Comparison of ENCODE assay signal across 8 cellular contexts in the genomic region with DNA sequence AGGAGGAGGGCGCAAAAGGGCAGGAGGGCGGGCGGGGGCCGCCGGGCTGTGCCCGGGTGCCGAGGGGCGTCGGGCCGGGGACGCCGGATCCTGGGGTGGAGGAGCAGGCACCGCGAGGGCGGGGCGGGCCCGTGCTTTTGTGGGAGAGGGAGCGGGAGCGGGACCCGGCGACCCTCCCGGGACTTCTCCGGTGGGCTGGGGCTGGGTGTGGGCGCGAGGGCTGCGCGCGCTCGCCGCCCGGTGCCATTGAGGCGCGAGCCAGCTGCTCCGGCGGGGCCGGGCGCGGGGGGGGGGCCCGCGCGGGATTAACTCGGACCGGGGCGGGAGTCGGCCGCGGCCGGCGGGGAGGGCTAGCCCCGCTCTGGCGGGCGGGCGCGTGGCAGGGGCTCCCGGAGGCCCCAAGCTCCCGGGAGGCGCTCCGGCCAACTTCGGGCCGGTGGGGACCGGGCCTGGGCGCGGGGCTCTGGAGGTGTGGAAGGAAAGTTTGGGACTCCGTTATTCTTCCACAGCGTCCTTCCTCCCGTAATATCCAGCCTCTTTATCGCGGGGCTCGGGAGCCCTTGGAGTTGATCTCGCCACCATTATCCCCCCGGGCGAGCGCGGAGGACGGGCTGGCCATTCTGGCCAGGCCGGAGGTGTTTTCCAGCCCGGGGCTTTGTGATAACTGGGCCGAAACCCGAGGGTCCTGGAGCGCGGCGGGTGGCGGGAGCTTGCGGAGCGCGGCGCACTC. TPM values are rescaled to one million over a fixed set of nuclear protein-coding genes. Genes with fewer than 3 reads are reported as not detected.
DNase-seq lines count a peak whose midpoint lies in the region; ATAC-seq and TF ChIP-seq lines count a peak whose summit lies in the region.

No MANE protein-coding gene starts in this region.

- no peak for TF ChIP-seq EP300 in SK-N-SH (IDR thresholded peaks at IDR 0.05; ENCODE audit: borderline replicate concordance in 1 of 2, low read depth in 1 of 2, low read length in 1 of 2)

- H3K4me1 ChIP-seq in SK-N-SH (ENCODE audit: control insufficient read depth in 1 of 2, insufficient read depth in 2 of 2, low read depth in 1 of 2, low read length in 1 of 2) (no peaks in the 10 kb centered on the region), mammary epithelial cell (ENCODE audit: insufficient read depth, low read length) (no peaks in the 10 kb centered on the region), thyroid gland (peaks cover 6 to 22% of the 10 kb centered on the region in 2 donors)

- peaks cover 75% of the 10 kb centered on the region for H3K27me3 ChIP-seq in SK-N-SH (ENCODE audit: insufficient read depth)
- H3K27me3 ChIP-seq in mammary epithelial cell (ENCODE audit: insufficient read depth, low read length): peaks cover 24% of the 10 kb centered on the region
- no peaks in the 10 kb centered on the region for H3K27me3 ChIP-seq in thyroid gland

- H3K9ac ChIP-seq in SK-N-SH: no peak overlapping the region
- H3K9ac ChIP-seq in mammary epithelial cell (ENCODE audit: insufficient read depth, low read length): no peak overlapping the region

- H3K79me2 ChIP-seq in SK-N-SH (ENCODE audit: insufficient read depth) (no peaks in the 10 kb centered on the region), mammary epithelial cell (ENCODE audit: insufficient read depth, low read length) (no peaks in the 10 kb centered on the region)

- CTCF ChIA-PET in SK-N-SH (lab: Yijun Ruan, JAX): interaction anchor here (1.2 to 1.3 kb wide), 2 partner anchors 197 to 199 kb away, joined by 3 to 4 read pairs; no protein-coding TSS in a partner anchor
- CTCF ChIA-PET in mammary epithelial cell (lab: Charles Lee; ENCODE audit: low non-redundant PET): no interaction called here

- H3F3A ChIP-seq in SK-N-SH (replicated peaks; ENCODE audit: insufficient read depth): peaks cover 4% of the 10 kb centered on the region

- ATAC-seq in SK-N-SH treated with all-trans-retinoic acid at 6 μM for 48 hours (no peak), GM19324 (IDR thresholded peaks at IDR 0.05; ENCODE audit: low FRiP score, unreplicated experiment) (no peak), GM18867 (IDR thresholded peaks at IDR 0.05; ENCODE audit: unreplicated experiment) (no peak)

- no peaks in the 10 kb centered on the region for H3K36me3 ChIP-seq in SK-N-SH (replicated peaks in 1 of 2; ENCODE audit: control insufficient read depth in 1 of 2, insufficient read depth in 2 of 2, low read length in 1 of 2)
- H3K36me3 ChIP-seq in mammary epithelial cell (ENCODE audit: insufficient read depth, low read length): no peaks in the 10 kb centered on the region
- no peaks in the 10 kb centered on the region for H3K36me3 ChIP-seq in thyroid gland

- H3K4me2 ChIP-seq in SK-N-SH (no peak overlapping the region), mammary epithelial cell (ENCODE audit: insufficient read depth, low read depth, low read length) (peak overlapping the region; percentile 54)

- no peak overlapping the region for H3K27ac ChIP-seq in SK-N-SH (ENCODE audit: low read depth in 2 of 2, low read length in 1 of 2)
- no peak overlapping the region for H3K27ac ChIP-seq in mammary epithelial cell (ENCODE audit: insufficient read depth, low read depth, low read length)
- peak overlapping the region in 1 of 3 donors; percentile 49 for H3K27ac ChIP-seq in thyroid gland

- intact Hi-C loops in mammary epithelial cell (cut with micrococcal nuclease): no loop called here
- intact Hi-C loops in lower leg skin (cut with DNase I; ENCODE audit: low total_unique reads): no loop called here
- intact Hi-C loops in thyroid gland (cut with DNase I): no loop called here

- no peak for TF ChIP-seq CTCF in SK-N-SH (IDR thresholded peaks at IDR 0.05)
- TF ChIP-seq CTCF in mammary epithelial cell (conservative IDR thresholded peaks at IDR 0.05 in 1 of 2, IDR thresholded peaks at IDR 0.05 in 1 of 2; ENCODE audit: extremely low read depth in 1 of 2, insufficient read depth in 1 of 2, low read depth in 1 of 2, low read length in 2 of 2): no peak
- TF ChIP-seq CTCF in lower leg skin (IDR thresholded peaks at IDR 0.05): no peak
- TF ChIP-seq CTCF in thyroid gland (IDR thresholded peaks at IDR 0.05): no peak

- H4K20me1 ChIP-seq in SK-N-SH (ENCODE audit: insufficient read depth): no peaks in the 10 kb centered on the region
- no peaks in the 10 kb centered on the region for H4K20me1 ChIP-seq in mammary epithelial cell (ENCODE audit: insufficient read depth, low read length)

- POLR2A ChIA-PET in SK-N-SH (lab: Yijun Ruan, JAX): no interaction called here

- in situ Hi-C loops in mammary epithelial cell (cut with MboI; ENCODE audit: low sequenced_read_pairs in 2 of 2): no loop called here

- no peaks in the 10 kb centered on the region for H3K9me2 ChIP-seq in SK-N-SH

- no peak for TF ChIP-seq RAD21 in SK-N-SH (IDR thresholded peaks at IDR 0.05; ENCODE audit: low read length)

- DNase-seq in SK-N-SH (peak; percentile 32), mammary epithelial cell (no peak), lower leg skin (ENCODE audit: low spot score in 2 of 2) (no peak), thyroid gland (peak; percentile 21 to 27), NCI-H1694 (lab: John Stamatoyannopoulos, UW) (no peak)

- H3K9me3 ChIP-seq in SK-N-SH (no peaks in the 10 kb centered on the region), mammary epithelial cell (replicated peaks; ENCODE audit: insufficient read depth, low read length) (no peaks in the 10 kb centered on the region), thyroid gland (no peaks in the 10 kb centered on the region)

- no TSS peak for BruUV-seq in mammary epithelial cell (replicated peaks; lab: Mats Ljungman, UMichigan)

- no peak overlapping the region for H2AFZ ChIP-seq in SK-N-SH (ENCODE audit: low read depth)
- no peak overlapping the region for H2AFZ ChIP-seq in mammary epithelial cell (ENCODE audit: low read depth, low read length)

- no peak for TF ChIP-seq POLR2A in lower leg skin (IDR thresholded peaks at IDR 0.05)
- no peak for TF ChIP-seq POLR2A in thyroid gland (IDR thresholded peaks at IDR 0.05)

- H3K4me3 ChIP-seq in SK-N-SH (ENCODE audit: low read depth in 2 of 2, low read length in 1 of 2): no peak overlapping the region
- H3K4me3 ChIP-seq in mammary epithelial cell (replicated peaks in 1 of 3; ENCODE audit: insufficient read depth in 1 of 3, low read depth in 2 of 3, low read length in 3 of 3): no peak overlapping the region
- H3K4me3 ChIP-seq in lower leg skin (ENCODE audit: low read depth, poor library complexity, severe bottlenecking): peak overlapping the region; percentile 50
- peak overlapping the region; percentile 11 to 48 (median 38) for H3K4me3 ChIP-seq in thyroid gland (replicated peaks in 1 of 3)

- WGBS in SK-N-SH (ENCODE audit: low lambda C conversion rate): 12% methylated on average over 22 of the region's 87 CpGs
- no CpG with 5 or more reads among the region's 87 CpGs for WGBS in mammary epithelial cell (ENCODE audit: low coverage, missing lambda C conversion rate)
- 2 to 3% methylated on average over 30 to 41 of the region's 87 CpGs for WGBS in lower leg skin, 2 donors
- 2% methylated on average over 19 to 29 of the region's 87 CpGs for WGBS in thyroid gland, 2 donors

- dilution Hi-C loops in mammary epithelial cell (cut with HindIII; ENCODE audit: low sequenced_read_pairs): no loop called here

TF ChIP-seq in SK-N-SH, 30 proteins besides CTCF, POLR2A, EP300 and RAD21 (continues in another document):
- TF ChIP-seq GABPA (IDR thresholded peaks at IDR 0.05; ENCODE audit: low read depth) (no peak), CHD2 (IDR thresholded peaks at IDR 0.05; ENCODE audit: low read length, partially characterized antibody) (no peak), EZH2phosphoT487 (IDR thresholded peaks at IDR 0.05; ENCODE audit: borderline replicate concordance, low read depth) (no peak), FOSL2 (IDR thresholded peaks at IDR 0.05; ENCODE audit: borderline replicate concordance, low read depth) (no peak), RCOR1 (IDR thresholded peaks at IDR 0.05; ENCODE audit: low read length) (no peak), GATA2 (CRISPR knock-in tag; IDR thresholded peaks at IDR 0.05) (no peak), ELF1 (IDR thresholded peaks at IDR 0.05) (no peak), TAF1 (IDR thresholded peaks at IDR 0.05; ENCODE audit: borderline replicate concordance, low read depth, low read length) (no peak)
- TF ChIP-seq, protein P1, sequence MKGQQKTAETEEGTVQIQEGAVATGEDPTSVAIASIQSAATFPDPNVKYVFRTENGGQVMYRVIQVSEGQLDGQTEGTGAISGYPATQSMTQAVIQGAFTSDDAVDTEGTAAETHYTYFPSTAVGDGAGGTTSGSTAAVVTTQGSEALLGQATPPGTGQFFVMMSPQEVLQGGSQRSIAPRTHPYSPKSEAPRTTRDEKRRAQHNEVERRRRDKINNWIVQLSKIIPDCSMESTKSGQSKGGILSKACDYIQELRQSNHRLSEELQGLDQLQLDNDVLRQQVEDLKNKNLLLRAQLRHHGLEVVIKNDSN (IDR thresholded peaks at IDR 0.05; ENCODE audit: borderline replicate concordance, low read depth): no peak

TF ChIP-seq in SK-N-SH treated with all-trans-retinoic acid at 6 μM for 48 hours, 23 proteins besides CTCF, POLR2A, EP300 and RAD21:
- TF ChIP-seq SNAI2 (CRISPR knock-in tag; IDR thresholded peaks at IDR 0.05) (no peak), ZC3H10 (CRISPR knock-in tag; IDR thresholded peaks at IDR 0.05) (no peak), TOX (CRISPR knock-in tag; IDR thresholded peaks at IDR 0.05; ENCODE audit: borderline replicate concordance) (no peak), CSDC2 (CRISPR knock-in tag; IDR thresholded peaks at IDR 0.05) (no peak), ZNF70 (CRISPR knock-in tag; IDR thresholded peaks at IDR 0.05) (no peak)
- TF ChIP-seq, protein P2, sequence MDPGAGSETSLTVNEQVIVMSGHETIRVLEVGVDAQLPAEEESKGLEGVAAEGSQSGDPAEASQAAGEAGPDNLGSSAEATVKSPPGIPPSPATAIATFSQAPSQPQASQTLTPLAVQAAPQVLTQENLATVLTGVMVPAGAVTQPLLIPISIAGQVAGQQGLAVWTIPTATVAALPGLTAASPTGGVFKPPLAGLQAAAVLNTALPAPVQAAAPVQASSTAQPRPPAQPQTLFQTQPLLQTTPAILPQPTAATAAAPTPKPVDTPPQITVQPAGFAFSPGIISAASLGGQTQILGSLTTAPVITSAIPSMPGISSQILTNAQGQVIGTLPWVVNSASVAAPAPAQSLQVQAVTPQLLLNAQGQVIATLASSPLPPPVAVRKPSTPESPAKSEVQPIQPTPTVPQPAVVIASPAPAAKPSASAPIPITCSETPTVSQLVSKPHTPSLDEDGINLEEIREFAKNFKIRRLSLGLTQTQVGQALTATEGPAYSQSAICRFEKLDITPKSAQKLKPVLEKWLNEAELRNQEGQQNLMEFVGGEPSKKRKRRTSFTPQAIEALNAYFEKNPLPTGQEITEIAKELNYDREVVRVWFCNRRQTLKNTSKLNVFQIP (CRISPR knock-in tag; IDR thresholded peaks at IDR 0.05; ENCODE audit: borderline replicate concordance, low read depth): no peak

RNA-seq across cellular contexts. Expression of a gene that starts 0.9 kb away (rescaled TPM):
- not detected in 2 replicates for polyA plus RNA-seq in SK-N-SH (2012; rRNA removed)
- polyA plus RNA-seq in SK-N-SH (2012; cell fraction: cytosol; rRNA removed): not detected in 2 replicates
- not detected in 2 replicates for polyA plus RNA-seq in SK-N-SH (2012; cell fraction: nucleus; rRNA removed)
- total RNA-seq in mammary epithelial cell: under 1 TPM in 1 of 2 donors, not detected in 1; 0.50 TPM
- under 0.01 TPM for polyA plus RNA-seq in mammary epithelial cell
- polyA minus RNA-seq in mammary epithelial cell: not detected
- total RNA-seq in lower leg skin: 1 to 10 TPM; 1.8 to 2.7 (median 2.2) TPM
- 1 to 10 TPM; 1.5 to 7.7 (median 2.1) TPM for total RNA-seq in thyroid gland

Comparison
In these comparisons a context has a peak if more than half of its experiments do, and no peak if none do; other contexts are left out.
1. DNase-seq: peak in SK-N-SH (single experiment) and thyroid gland (2 of 2); none in mammary epithelial cell (single experiment), lower leg skin (0 of 2) and NCI-H1694 (single experiment).
2. H3K4me3 ChIP-seq: peak in lower leg skin (single experiment) and thyroid gland (3 of 3); none in SK-N-SH (0 of 2) and mammary epithelial cell (0 of 3).